Comparison of ENCODE assay signal across 15 cellular contexts in the genomic region with DNA sequence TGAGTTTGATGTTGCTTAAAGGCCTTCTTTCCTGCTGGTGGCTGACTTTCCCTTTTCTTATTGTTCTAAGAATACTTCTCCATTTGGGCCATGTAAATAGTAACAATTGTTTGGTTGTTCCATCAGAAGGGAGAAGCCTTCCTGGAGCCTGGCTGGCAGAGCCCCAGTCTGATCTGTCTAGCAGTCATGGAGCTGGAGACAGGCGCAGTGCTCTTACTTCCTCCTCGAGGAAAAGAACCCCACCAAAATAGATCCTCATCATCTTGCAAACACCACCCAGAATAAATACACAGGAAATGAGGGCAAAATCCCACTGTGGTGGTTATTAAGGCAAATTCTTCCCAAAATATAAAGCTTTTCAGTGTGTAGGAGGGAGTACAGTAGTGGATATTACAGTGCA.
A peak's percentile ranks its signal among the peaks of the same experiment; 100 is the strongest.
DNase-seq lines count a peak whose midpoint lies in the region; ATAC-seq and TF ChIP-seq lines count a peak whose summit lies in the region.
"Had no signal": no experiment of that assay in that cellular context is flagged by ENCODE, and none has a peak within 500 bp of the region (broad histone marks: within the 10 kb centered on the region; RNA-seq: fewer than 3 reads in every experiment).

No MANE protein-coding gene starts in this region.

- peak in 1 of 4 donors; percentile 35 for TF ChIP-seq POLR2A in upper lobe of left lung (IDR thresholded peaks at IDR 0.05)

- WGBS in upper lobe of left lung, 2 donors = 36 to 42% methylated on average over 2 of the region's 2 CpGs

- TF ChIP-seq EP300 in upper lobe of left lung (IDR thresholded peaks at IDR 0.05) = peak in 1 of 4 donors; percentile 36

- peak; percentile 26 for ATAC-seq in Right ventricle myocardium superior (ENCODE audit: poor library complexity)
- ATAC-seq in left lung = peak; percentile 28
- ATAC-seq in upper lobe of left lung (ENCODE audit: low FRiP score in 2 of 2) = peak in 1 of 2 donors; percentile 53
- ATAC-seq in GM18517 (IDR thresholded peaks at IDR 0.05; ENCODE audit: unreplicated experiment) = no peak
- no peak for ATAC-seq in GM21447 (IDR thresholded peaks at IDR 0.05; ENCODE audit: unreplicated experiment)
- ATAC-seq: body of pancreas had no signal

- H3K27me3 ChIP-seq in right atrium auricular region = no peaks in the 10 kb centered on the region
- no peaks in the 10 kb centered on the region for H3K27me3 ChIP-seq in left lung
- H3K27me3 ChIP-seq in upper lobe of left lung = no peaks in the 10 kb centered on the region
- H3K27me3 ChIP-seq: body of pancreas, SJSA1 had no signal

- peak; percentile 80 for DNase-seq in Right ventricle myocardium superior
- DNase-seq in right atrium auricular region (ENCODE audit: low spot score) = no peak
- peak in 1 of 2 donors; percentile 71 for DNase-seq in left lung
- peak in 1 of 2 donors; percentile 47 for DNase-seq in upper lobe of left lung
- no peak for DNase-seq in activated effector memory CD4-positive, alpha-beta T cell treated with Interleukin-2 at 50 U/mL for 16 hours
- DNase-seq: activated T-cell treated with anti-CD3 and anti-CD28 coated beads, Interleukin-2, amount 50 U/mL, for 24 hours; DMS79; NCI-H187; NCI-H82; nephron progenitor cell had no signal

- H3K4me1 ChIP-seq in right atrium auricular region (peaks cover 0 to 34% of the 10 kb centered on the region in 2 donors), left lung (peaks cover 16 to 34% of the 10 kb centered on the region in 2 donors), upper lobe of left lung (peaks cover 18 to 42% (median 24%) of the 10 kb centered on the region in 4 donors)

- H3K36me3 ChIP-seq in right atrium auricular region = no peaks in the 10 kb centered on the region
- H3K36me3 ChIP-seq in left lung = no peaks in the 10 kb centered on the region
- no peaks in the 10 kb centered on the region for H3K36me3 ChIP-seq in upper lobe of left lung
- H3K36me3 ChIP-seq: SJSA1 had no signal

- TF ChIP-seq CTCF in right atrium auricular region (IDR thresholded peaks at IDR 0.05) = no peak
- no peak for TF ChIP-seq CTCF in left lung (IDR thresholded peaks at IDR 0.05)
- no peak for TF ChIP-seq CTCF in upper lobe of left lung (IDR thresholded peaks at IDR 0.05)

- intact Hi-C loops in Right ventricle myocardium superior (cut with DNase I) (loop anchor here (10.0 kb wide), 1 partner anchor 338 kb away; no protein-coding TSS in a partner anchor), left lung (cut with DNase I) (loop anchor here in 1 of 2 donors (10.0 kb wide), 2 partner anchors 132 to 338 kb away; no protein-coding TSS in a partner anchor)

- no peaks in the 10 kb centered on the region for H3K9me3 ChIP-seq in right atrium auricular region
- no peaks in the 10 kb centered on the region for H3K9me3 ChIP-seq in left lung
- H3K9me3 ChIP-seq in upper lobe of left lung = no peaks in the 10 kb centered on the region
- H3K9me3 ChIP-seq: body of pancreas, SJSA1 had no signal

- H3K27ac ChIP-seq in right atrium auricular region = no peak overlapping the region
- H3K27ac ChIP-seq in cingulate gyrus (ENCODE audit: low read depth, low read length) = peak overlapping the region; percentile 62
- peak overlapping the region; percentile 23 to 58 for H3K27ac ChIP-seq in left lung
- peak overlapping the region; percentile 31 to 70 (median 52) for H3K27ac ChIP-seq in upper lobe of left lung
- H3K27ac ChIP-seq: SJSA1 had no signal

- H3K4me3 ChIP-seq in right atrium auricular region (no peak overlapping the region), left lung (no peak overlapping the region), upper lobe of left lung (no peak overlapping the region)
- H3K4me3 ChIP-seq: body of pancreas, SJSA1 had no signal

Comparison
In these comparisons a context has a peak if more than half of its experiments do, and no peak if none do; other contexts are left out.
1. ATAC-seq: peak in Right ventricle myocardium superior (single experiment) and left lung (single experiment); none in GM18517 (single experiment) and GM21447 (single experiment).
2. H3K27ac ChIP-seq: peak in cingulate gyrus (single experiment), left lung (2 of 2) and upper lobe of left lung (4 of 4); none in right atrium auricular region (0 of 2).